10 cellular contexts compared by ENCODE assay signal in the genomic region with DNA sequence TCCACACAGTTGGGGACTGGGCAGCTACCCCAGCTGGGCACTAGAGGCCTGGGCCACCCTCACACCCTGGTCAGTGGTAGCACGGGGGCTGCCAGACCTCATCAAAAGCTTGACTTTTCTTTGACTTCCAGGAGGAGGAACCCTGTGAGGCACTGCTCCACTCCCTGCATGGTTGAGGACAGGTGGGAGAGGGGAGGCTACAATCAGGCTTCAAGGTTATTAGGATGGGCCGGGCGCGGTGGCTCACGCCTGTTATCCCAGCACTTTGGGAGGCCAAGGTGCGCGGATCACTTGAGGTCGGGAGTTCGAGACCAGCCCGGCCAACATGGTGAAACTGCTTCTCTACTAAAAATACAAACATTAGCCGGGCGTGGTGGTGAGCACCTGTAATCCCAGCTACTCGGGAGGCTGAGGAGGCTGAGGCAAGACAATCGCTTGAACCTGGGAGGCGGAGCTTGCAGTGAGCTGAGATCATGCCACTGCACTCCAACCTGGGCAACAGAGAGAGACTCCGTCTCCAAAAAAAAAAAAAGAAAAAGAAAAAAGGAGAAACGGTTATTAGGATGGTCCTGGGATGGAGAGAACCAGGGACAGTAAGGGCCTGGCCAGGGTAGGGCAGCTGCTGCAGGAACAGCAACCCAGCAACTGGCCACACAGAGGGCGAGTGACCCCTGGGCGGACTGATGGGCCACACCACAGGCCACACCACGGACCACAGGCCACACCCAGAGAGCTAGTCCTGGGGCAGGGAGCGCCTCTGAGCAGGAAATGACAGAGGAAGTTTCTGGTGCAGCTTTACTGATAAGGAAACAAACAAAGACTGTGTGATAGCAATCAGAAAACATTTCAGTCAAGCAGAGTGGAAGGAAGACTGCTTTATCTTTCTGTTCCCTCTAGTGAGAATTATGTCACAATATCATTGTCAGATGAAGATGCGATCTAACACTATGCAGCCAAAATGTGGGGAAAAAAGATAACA. TPM values are rescaled to one million over a fixed set of nuclear protein-coding genes. Genes with fewer than 3 reads are reported as not detected.
DNase-seq lines count a peak whose midpoint lies in the region; ATAC-seq and TF ChIP-seq lines count a peak whose summit lies in the region.
"Had no signal": no experiment of that assay in that cellular context is flagged by ENCODE, and none has a peak within 500 bp of the region (broad histone marks: within the 10 kb centered on the region; RNA-seq: fewer than 3 reads in every experiment).

No MANE protein-coding gene starts in this region.

- intact Hi-C loops in Calu3 (cut with micrococcal nuclease; ENCODE audit: unreplicated experiment): no loop called here
- intact Hi-C loops in activated T-helper 2 cell treated with anti-CD3 and anti-CD28 coated beads, Interferon-gamma antibody, Interleukin-2, Interleukin-4, amounts not matched to agents 10 μg/mL and 5 μg/mL and 100 μg/mL, durations not matched to agents 14 hours and 24 hours and 36 hours (cut with micrococcal nuclease): loop anchor here (2.0 kb wide), 1 partner anchor 27 kb away; a partner anchor contains a TSS

- H3K4me1 ChIP-seq in MM.1S (ENCODE audit: low read length): no peaks in the 10 kb centered on the region

- TF ChIP-seq CTCF in Calu3 (IDR thresholded peaks at IDR 0.05; ENCODE audit: unreplicated experiment): no peak
- TF ChIP-seq CTCF in MM.1S (IDR thresholded peaks at IDR 0.05; ENCODE audit: low read length): no peak
- no peak for TF ChIP-seq CTCF in coronary artery (IDR thresholded peaks at IDR 0.05)

- H2AFZ ChIP-seq in MM.1S (ENCODE audit: low read length): no peak overlapping the region

- H3K27ac ChIP-seq in MM.1S (ENCODE audit: low read length) (peak overlapping the region; percentile 49; the same call in 1 of the 2 replicates), caudate nucleus (ENCODE audit: low read depth, low read length) (no peak overlapping the region), coronary artery (no peak overlapping the region)
- H3K27ac ChIP-seq: KMS-11 had no signal

- H3K27ac Mint-ChIP-seq in Calu3 (ENCODE audit: unreplicated experiment): peak overlapping the region; percentile 67
- H3K27ac Mint-ChIP-seq in activated T-helper 2 cell treated with anti-CD3 and anti-CD28 coated beads, Interferon-gamma antibody, Interleukin-2, Interleukin-4, amounts not matched to agents 10 μg/mL and 5 μg/mL and 100 μg/mL, durations not matched to agents 14 hours and 24 hours and 36 hours: no peak overlapping the region

- H3F3A ChIP-seq in MM.1S (ENCODE audit: insufficient read depth, low read length): no peaks in the 10 kb centered on the region

- CTCF ChIA-PET in Calu3 (lab: Charles Lee): interaction anchor here (0.7 to 0.9 kb wide), 2 partner anchors 9 to 13 kb away, joined by 3 to 4 read pairs; no protein-coding TSS in a partner anchor

- H3K79me2 ChIP-seq in MM.1S (ENCODE audit: low read length): no peaks in the 10 kb centered on the region

- BruUV-seq in Calu3 (replicated peaks; lab: Mats Ljungman, UMichigan): no TSS peak

- H3K4me3 Mint-ChIP-seq in Calu3 (ENCODE audit: low read depth, unreplicated experiment): no peak overlapping the region
- no peak overlapping the region for H3K4me3 Mint-ChIP-seq in activated T-helper 2 cell treated with anti-CD3 and anti-CD28 coated beads, Interferon-gamma antibody, Interleukin-2, Interleukin-4, amounts not matched to agents 10 μg/mL and 5 μg/mL and 100 μg/mL, durations not matched to agents 14 hours and 24 hours and 36 hours (ENCODE audit: low read depth)

- H3K9ac ChIP-seq in MM.1S (ENCODE audit: low read length): no peak overlapping the region
- H3K9ac ChIP-seq: KMS-11 had no signal

- no peaks in the 10 kb centered on the region for H4K20me1 ChIP-seq in MM.1S (ENCODE audit: insufficient read depth, low read length)

- no peaks in the 10 kb centered on the region for H3K27me3 Mint-ChIP-seq in Calu3 (ENCODE audit: unreplicated experiment)
- H3K27me3 Mint-ChIP-seq in activated T-helper 2 cell treated with anti-CD3 and anti-CD28 coated beads, Interferon-gamma antibody, Interleukin-2, Interleukin-4, amounts not matched to agents 10 μg/mL and 5 μg/mL and 100 μg/mL, durations not matched to agents 14 hours and 24 hours and 36 hours (ENCODE audit: low read depth): peaks cover 2% of the 10 kb centered on the region

- no peaks in the 10 kb centered on the region for H3K9me3 Mint-ChIP-seq in Calu3 (ENCODE audit: low read depth, unreplicated experiment)
- H3K9me3 Mint-ChIP-seq in activated T-helper 2 cell treated with anti-CD3 and anti-CD28 coated beads, Interferon-gamma antibody, Interleukin-2, Interleukin-4, amounts not matched to agents 10 μg/mL and 5 μg/mL and 100 μg/mL, durations not matched to agents 14 hours and 24 hours and 36 hours: no peaks in the 10 kb centered on the region

- no peaks in the 10 kb centered on the region for H3K9me2 ChIP-seq in MM.1S (replicated peaks; ENCODE audit: insufficient read depth, low read length)

- ATAC-seq in HG03175 (IDR thresholded peaks at IDR 0.05; ENCODE audit: unreplicated experiment): no peak

- H3K36me3 ChIP-seq in MM.1S (replicated peaks; ENCODE audit: insufficient read depth, low read length): no peaks in the 10 kb centered on the region

- no peaks in the 10 kb centered on the region for H3K27me3 ChIP-seq in MM.1S (replicated peaks; ENCODE audit: insufficient read depth, low read length)

- peaks cover 18% of the 10 kb centered on the region for H3K36me3 Mint-ChIP-seq in Calu3 (ENCODE audit: insufficient read depth, unreplicated experiment)
- H3K36me3 Mint-ChIP-seq in activated T-helper 2 cell treated with anti-CD3 and anti-CD28 coated beads, Interferon-gamma antibody, Interleukin-2, Interleukin-4, amounts not matched to agents 10 μg/mL and 5 μg/mL and 100 μg/mL, durations not matched to agents 14 hours and 24 hours and 36 hours (ENCODE audit: low read depth): no peaks in the 10 kb centered on the region

- H3K4me2 ChIP-seq in MM.1S (ENCODE audit: low read depth, low read length): peak overlapping the region; percentile 45
- H3K4me2 ChIP-seq: KMS-11 had no signal

- H3K4me3 ChIP-seq in MM.1S (ENCODE audit: low read length) (no peak overlapping the region), coronary artery (no peak overlapping the region)

- DNase-seq in Calu3: peak; percentile 70
- peak; percentile 59 for DNase-seq in MM.1S
- DNase-seq in activated T-helper 2 cell treated with anti-CD3 and anti-CD28 coated beads, Interferon-gamma antibody, Interleukin-2, Interleukin-4, amounts not matched to agents 10 μg/mL and 5 μg/mL and 100 μg/mL, durations not matched to agents 14 hours and 24 hours and 36 hours (ENCODE audit: low spot score): peak; percentile 57
- peak; percentile 46 to 65 for DNase-seq in lung microvascular endothelial cell (ENCODE audit: low read depth in 2 of 2)
- DNase-seq in caudate nucleus (lab: John Stamatoyannopoulos, UW): no peak
- no peak for DNase-seq in DMS79 (lab: John Stamatoyannopoulos, UW)
- no peak for DNase-seq in coronary artery (ENCODE audit: low spot score)
- DNase-seq: islet precursor cell had no signal

- peaks cover 28% of the 10 kb centered on the region for H3K4me1 Mint-ChIP-seq in Calu3 (ENCODE audit: low read depth, unreplicated experiment)
- H3K4me1 Mint-ChIP-seq in activated T-helper 2 cell treated with anti-CD3 and anti-CD28 coated beads, Interferon-gamma antibody, Interleukin-2, Interleukin-4, amounts not matched to agents 10 μg/mL and 5 μg/mL and 100 μg/mL, durations not matched to agents 14 hours and 24 hours and 36 hours (ENCODE audit: low read depth): peaks cover 17% of the 10 kb centered on the region

- H3K9me3 ChIP-seq in MM.1S (replicated peaks; ENCODE audit: insufficient read depth, low read length): no peaks in the 10 kb centered on the region

RNA-seq across cellular contexts. Expression of a gene that starts 20.5 kb away (rescaled TPM):
- total RNA-seq in Calu3 (2022) (not detected in 2 replicates), lung microvascular endothelial cell (0.22 and 0.60 TPM in 2 replicates)
- total RNA-seq in activated T-helper 2 cell treated with anti-CD3 and anti-CD28 coated beads, Interferon-gamma antibody, Interleukin-2, Interleukin-4, amounts not matched to agents 10 μg/mL and 5 μg/mL and 100 μg/mL, durations not matched to agents 14 hours and 24 hours and 36 hours: not detected in 2 replicates

RNA-seq across cellular contexts. Expression of a gene that starts 26.0 kb away (rescaled TPM):
- total RNA-seq in Calu3 (2022) (64.3 and 69.9 TPM in 2 replicates), lung microvascular endothelial cell (12.9 and 20.2 TPM in 2 replicates)
- 58.2 and 58.4 TPM in 2 replicates for total RNA-seq in activated T-helper 2 cell treated with anti-CD3 and anti-CD28 coated beads, Interferon-gamma antibody, Interleukin-2, Interleukin-4, amounts not matched to agents 10 μg/mL and 5 μg/mL and 100 μg/mL, durations not matched to agents 14 hours and 24 hours and 36 hours

RNA-seq across cellular contexts. Expression of a gene that starts 58.9 kb away (rescaled TPM):
- total RNA-seq in Calu3 (2022) (not detected in 2 replicates), lung microvascular endothelial cell (0.79 TPM in 1 of 2 replicates, not detected in the other)
- total RNA-seq in activated T-helper 2 cell treated with anti-CD3 and anti-CD28 coated beads, Interferon-gamma antibody, Interleukin-2, Interleukin-4, amounts not matched to agents 10 μg/mL and 5 μg/mL and 100 μg/mL, durations not matched to agents 14 hours and 24 hours and 36 hours: not detected in 2 replicates

Comparison
In these comparisons a context has a peak if more than half of its experiments do, and no peak if none do; other contexts are left out.
1. DNase-seq: peak in Calu3 (single experiment), MM.1S (single experiment), activated T-helper 2 cell treated with anti-CD3 and anti-CD28 coated beads, Interferon-gamma antibody, Interleukin-2, Interleukin-4, amounts not matched to agents 10 μg/mL and 5 μg/mL and 100 μg/mL, durations not matched to agents 14 hours and 24 hours and 36 hours (single experiment) and lung microvascular endothelial cell (2 of 2); none in caudate nucleus (0 of 61), DMS79 (single experiment) and coronary artery (single experiment).